Comparison of ENCODE assay signal across 18 cellular contexts in the genomic region with DNA sequence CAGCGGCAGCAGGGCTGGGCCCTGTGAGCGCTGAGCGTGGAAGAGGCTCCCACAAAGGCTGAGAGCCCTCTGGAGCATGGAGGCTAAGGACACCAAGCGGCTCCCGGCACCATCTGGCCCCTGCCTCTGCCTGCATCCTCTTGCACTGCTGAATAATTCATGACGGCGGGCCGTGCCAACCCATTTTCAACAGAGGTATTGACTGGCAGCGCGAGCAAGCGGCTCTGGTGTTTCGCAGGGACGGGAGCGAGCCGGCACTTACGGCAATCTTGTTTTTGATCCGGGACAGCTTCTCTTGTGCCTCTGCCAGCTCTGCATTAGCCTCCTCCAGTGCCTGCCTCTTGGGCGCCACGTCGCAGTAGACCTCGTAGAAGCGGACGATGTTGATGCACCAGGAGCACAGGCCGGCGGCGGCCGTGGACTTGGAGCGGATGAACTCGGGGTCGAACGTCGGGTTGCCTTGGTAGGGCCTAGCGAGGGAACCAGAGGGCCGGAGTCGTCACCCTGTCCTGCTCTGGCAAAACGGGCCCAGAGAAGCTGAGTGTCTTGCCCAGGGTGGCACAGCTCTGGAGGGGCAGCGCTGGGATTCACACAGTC.
DNase-seq lines count a peak whose midpoint lies in the region.
"Had no signal": no experiment of that assay in that cellular context is flagged by ENCODE, and none has a peak within 500 bp of the region (broad histone marks: within the 10 kb centered on the region; RNA-seq: fewer than 3 reads in every experiment).

No MANE protein-coding gene starts in this region.

- intact Hi-C loops in posterior vena cava (cut with DNase I), result no loop called here

- DNase-seq in NCI-H345 (lab: John Stamatoyannopoulos, UW) (peak; percentile 17), NCI-H345 treated with DMSO at 0.1 percent for 48 hours (lab: John Stamatoyannopoulos, UW; ENCODE audit: unreplicated experiment) (no peak), hypothalamus (lab: John Stamatoyannopoulos, UW) (peak; percentile 16 to 98 (median 85)), superior temporal gyrus (ENCODE audit: extremely low spot score) (peak; percentile 96), NCI-H748 treated with DMSO at 0.1 percent for 48 hours (lab: John Stamatoyannopoulos, UW) (no peak), posterior vena cava (ENCODE audit: low spot score) (no peak)
- no peak for DNase-seq in activated CD4-positive, alpha-beta T cell treated with anti-CD3 and anti-CD28 coated beads for 4 hours
- DNase-seq: 8988T; activated CD4-positive, alpha-beta T cell treated with anti-CD3 and anti-CD28 coated beads for 1 hour; NCI-H1436; NCI-H526; PC-9; stimulated activated CD4-positive, alpha-beta T cell treated with anti-CD3 and anti-CD28 coated beads, Interleukin-15, amount 100 ng/mL, for 24 hours; T1000; transverse colon had no signal

- H3K27ac ChIP-seq in angular gyrus (ENCODE audit: low read depth, low read length), result peak overlapping the region; percentile 99
- H3K27ac ChIP-seq: PC-9, right atrium auricular region, SK-N-MC, transverse colon had no signal

Comparison
In these comparisons a context has a peak if more than half of its experiments do, and no peak if none do; other contexts are left out.
1. DNase-seq: peak in NCI-H345 (single experiment), hypothalamus (51 of 51) and superior temporal gyrus (single experiment); none in NCI-H345 treated with DMSO at 0.1 percent for 48 hours (single experiment), NCI-H748 treated with DMSO at 0.1 percent for 48 hours (single experiment), posterior vena cava (single experiment) and activated CD4-positive, alpha-beta T cell treated with anti-CD3 and anti-CD28 coated beads for 4 hours (0 of 2).